Comparison of ENCODE assay signal across 21 cellular contexts in the genomic region with DNA sequence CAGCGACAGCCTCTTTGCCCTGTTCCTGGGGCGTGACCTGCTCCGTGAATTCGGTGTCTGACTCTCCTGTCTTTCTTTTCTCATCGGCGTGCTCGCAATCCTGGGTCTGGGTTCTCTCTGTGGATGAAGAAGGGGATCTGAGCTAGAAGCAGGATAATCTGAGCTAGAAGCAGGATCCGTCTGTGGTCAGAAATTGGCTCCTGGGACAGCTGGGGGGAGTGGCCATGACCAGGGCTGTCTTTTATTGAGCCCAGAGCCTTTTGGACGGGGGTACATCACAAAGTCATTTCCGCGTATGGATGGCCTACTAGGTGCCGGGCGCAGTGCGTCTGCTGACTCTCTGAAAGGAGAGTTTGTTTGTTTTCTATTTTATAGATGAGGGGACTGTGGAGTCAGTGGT.
DNase-seq lines count a peak whose midpoint lies in the region; ATAC-seq and TF ChIP-seq lines count a peak whose summit lies in the region.
"Had no signal": no experiment of that assay in that cellular context is flagged by ENCODE, and none has a peak within 500 bp of the region (broad histone marks: within the 10 kb centered on the region; RNA-seq: fewer than 3 reads in every experiment).

No MANE protein-coding gene starts in this region.

- no peak overlapping the region for H3K56ac ChIP-seq in IMR-90 (ENCODE audit: extremely low read depth, insufficient read depth, low read length)

- no peak overlapping the region for H2AK9ac ChIP-seq in IMR-90 (replicated peaks; ENCODE audit: low read depth, low read length, poor library complexity)

- H3K9me3 ChIP-seq in IMR-90 (ENCODE audit: control insufficient read depth, insufficient read depth, low read length) (no peaks in the 10 kb centered on the region), lower lobe of right lung (no peaks in the 10 kb centered on the region), spleen (no peaks in the 10 kb centered on the region)
- H3K9me3 ChIP-seq: prostate gland, transverse colon had no signal

- H3K9me1 ChIP-seq in IMR-90 (ENCODE audit: insufficient read depth, low read length): 0 out of 2 replicates have a peak, but pooled peaks cover 4% of the 10 kb centered on the region

- no peaks in the 10 kb centered on the region for H4K20me1 ChIP-seq in IMR-90 (ENCODE audit: insufficient read depth, low read length)

- no peak overlapping the region for H2BK20ac ChIP-seq in IMR-90 (ENCODE audit: low read depth, low read length)

- no peaks in the 10 kb centered on the region for H3K36me3 ChIP-seq in IMR-90 (ENCODE audit: control insufficient read depth, insufficient read depth, low read length)
- no peaks in the 10 kb centered on the region for H3K36me3 ChIP-seq in lower lobe of right lung
- no peaks in the 10 kb centered on the region for H3K36me3 ChIP-seq in spleen
- H3K36me3 ChIP-seq: prostate gland, transverse colon had no signal

- peak overlapping the region; percentile 67; the same call in 1 of the 2 replicates for H2BK120ac ChIP-seq in IMR-90 (ENCODE audit: low read depth, low read length)

- dilution Hi-C loops in IMR-90 (cut with HindIII; ENCODE audit: low sequenced_read_pairs, unreplicated experiment): no loop called here

- H4K8ac ChIP-seq in IMR-90 (ENCODE audit: low read depth in 2 of 2, low read length in 2 of 2): no peak overlapping the region; a peak in 1 of 4 replicates

- TF ChIP-seq POLR2A in IMR-90 (IDR thresholded peaks at IDR 0.05; ENCODE audit: low read depth, low read length): no peak
- no peak for TF ChIP-seq POLR2A in spleen (IDR thresholded peaks at IDR 0.05)

- ATAC-seq in IMR-90 (ENCODE audit: low read depth): no peak
- ATAC-seq in lower lobe of right lung: no peak
- ATAC-seq in HG03196 (IDR thresholded peaks at IDR 0.05; ENCODE audit: unreplicated experiment): no peak
- no peak for ATAC-seq in GM18517 (IDR thresholded peaks at IDR 0.05; ENCODE audit: unreplicated experiment)
- ATAC-seq: activated CD8-positive, alpha-beta T cell treated with anti-CD3 and anti-CD28 coated beads, Interleukin-2, amount 10 ng/mL, durations not matched to agents 7 days and 5 days; naive thymus-derived CD8-positive, alpha-beta T cell; stimulated activated naive CD8-positive, alpha-beta T cell treated with anti-CD3 and anti-CD28 coated beads, Interleukin-15, amount 100 ng/mL, for 72 hours had no signal

- H3K23ac ChIP-seq in IMR-90 (ENCODE audit: low read depth, low read length): no peak overlapping the region

- H3K4me3 ChIP-seq in IMR-90 (ENCODE audit: insufficient read depth, low read depth, low read length) (no peak overlapping the region), lower lobe of right lung (no peak overlapping the region), spleen (no peak overlapping the region)
- H3K4me3 ChIP-seq: prostate gland, transverse colon had no signal

- TF ChIP-seq RAD21 in IMR-90 (IDR thresholded peaks at IDR 0.05; ENCODE audit: low read length): no peak

- H3K79me1 ChIP-seq in IMR-90 (ENCODE audit: low read depth in 1 of 2, low read length in 2 of 2): no peaks in the 10 kb centered on the region; a peak in 1 of 4 replicates

- H3K27ac ChIP-seq in IMR-90 (ENCODE audit: insufficient read depth, low read length): peak overlapping the region; percentile 73; the same call in 1 of the 2 replicates
- H3K27ac ChIP-seq in lower lobe of right lung: peak overlapping the region; percentile 41
- H3K27ac ChIP-seq in spleen: no peak overlapping the region
- H3K27ac ChIP-seq: prostate gland had no signal

- peak overlapping the region; percentile 74; the same call in 1 of the 2 replicates for H4K91ac ChIP-seq in IMR-90 (ENCODE audit: insufficient read depth, low read depth, low read length)

- 92% methylated on average over 6 of the region's 14 CpGs; no CpG with 5 or more reads in 1 of the 2 experiments for WGBS in IMR-90 (ENCODE audit: extremely low coverage in 2 of 2, insufficient read length in 1 of 2), 2 experiments
- WGBS in spleen, 5 donors: 57 to 66% (median 62%) methylated on average over 14 of the region's 14 CpGs

- no peak overlapping the region for H2BK5ac ChIP-seq in IMR-90 (ENCODE audit: low read depth, low read length, poor library complexity, severe bottlenecking)

- H3K4me1 ChIP-seq in IMR-90 (ENCODE audit: control insufficient read depth, insufficient read depth, low read length): peaks cover 15% of the 10 kb centered on the region
- peaks cover 6% of the 10 kb centered on the region for H3K4me1 ChIP-seq in lower lobe of right lung
- peaks cover 0 to 19% (median 3%) of the 10 kb centered on the region in 6 donors for H3K4me1 ChIP-seq in spleen
- H3K4me1 ChIP-seq: prostate gland had no signal

- POLR2A ChIA-PET in IMR-90 (lab: Charles Lee; ENCODE audit: unreplicated experiment): no interaction called here

- no peak overlapping the region; the same call in 1 of the 2 replicates for H4K5ac ChIP-seq in IMR-90 (ENCODE audit: low read depth, low read length)

- H3K18ac ChIP-seq in IMR-90 (ENCODE audit: low read depth, low read length): no peak overlapping the region; the same call in 1 of the 2 replicates

- no peak overlapping the region for H3K9ac ChIP-seq in IMR-90 (ENCODE audit: low read depth, low read length)

- in situ Hi-C loops in IMR-90 (cut with MboI; ENCODE audit: low sequenced_read_pairs): no loop called here

- peak overlapping the region; percentile 52; the same call in 1 of the 3 replicates for H2BK15ac ChIP-seq in IMR-90 (ENCODE audit: low read depth, low read length)

- peak overlapping the region; percentile 43; the same call in 1 of the 2 replicates for H2AK5ac ChIP-seq in IMR-90 (ENCODE audit: low read depth, low read length)

- H3K14ac ChIP-seq in IMR-90 (replicated peaks; ENCODE audit: low read depth, low read length): no peak overlapping the region

- intact Hi-C loops in IMR-90 (cut with micrococcal nuclease): no loop called here
- intact Hi-C loops in lower lobe of right lung (cut with DNase I): no loop called here
- intact Hi-C loops in spleen (cut with DNase I; ENCODE audit: low total_unique reads): no loop called here

- no peak overlapping the region for H3K4me2 ChIP-seq in IMR-90 (ENCODE audit: low read depth, low read length)

- BruUV-seq in IMR-90 (replicated peaks; lab: Mats Ljungman, UMichigan): no TSS peak

- H3K27me3 ChIP-seq in IMR-90 (ENCODE audit: control insufficient read depth, insufficient read depth, low read length): peaks cover 5% of the 10 kb centered on the region
- H3K27me3 ChIP-seq in lower lobe of right lung (ENCODE audit: low read depth): peaks cover 10% of the 10 kb centered on the region
- H3K27me3 ChIP-seq in spleen (replicated peaks in 1 of 7): peaks cover 0 to 14% (median 0%) of the 10 kb centered on the region in 7 donors
- H3K27me3 ChIP-seq: transverse colon had no signal

- DNase-seq in IMR-90 (no peak), amniotic epithelial cell (ENCODE audit: low read depth) (peak; percentile 49), lower lobe of right lung (no peak), spleen (peak; percentile 36), cerebellar nuclear complex (lab: John Stamatoyannopoulos, UW) (no peak)
- DNase-seq in activated CD8-positive, alpha-beta memory T cell treated with anti-CD3 and anti-CD28 coated beads, Interleukin-2, amount 50 U/mL, for 48 hours: no peak
- DNase-seq: activated CD8-positive, alpha-beta T cell treated with anti-CD3 and anti-CD28 coated beads, Interleukin-2, amount 10 ng/mL, durations not matched to agents 7 days and 5 days; activated naive CD8-positive, alpha-beta T cell treated with anti-CD3 and anti-CD28 coated beads for 36 hours; cortex of kidney; DMS79 treated with DMSO at 0.1 percent for 48 hours; mammary epithelial cell; NCI-H2107; NCI-H510A; stimulated activated CD4-positive, alpha-beta T cell treated with anti-CD3 and anti-CD28 coated beads, Interleukin-4, amount 100 ng/mL, for 4 hours; stimulated activated naive CD8-positive, alpha-beta T cell treated with anti-CD3 and anti-CD28 coated beads, Interleukin-15, amount 100 ng/mL, for 72 hours; T-helper 9 cell; transverse colon had no signal

- peak overlapping the region; percentile 42 for H3K4ac ChIP-seq in IMR-90 (ENCODE audit: low read depth, low read length)

- CTCF ChIA-PET in IMR-90 (lab: Yijun Ruan, JAX): interaction anchor here (1.2 kb wide), 1 partner anchor 11 kb away, joined by 3 read pairs; no protein-coding TSS in a partner anchor

- no peak overlapping the region for H2AFZ ChIP-seq in IMR-90 (replicated peaks; ENCODE audit: low read length, poor library complexity)

- TF ChIP-seq CTCF in IMR-90 (conservative IDR thresholded peaks at IDR 0.05; ENCODE audit: low read depth, low read length): no peak
- no peak for TF ChIP-seq CTCF in lower lobe of right lung (IDR thresholded peaks at IDR 0.05)
- no peak for TF ChIP-seq CTCF in spleen (IDR thresholded peaks at IDR 0.05 in 8 of 11, conservative IDR thresholded peaks at IDR 0.05 in 3 of 11)

TF ChIP-seq in IMR-90, 13 proteins besides CTCF, POLR2A, EP300 and RAD21:
- TF ChIP-seq RFX5 (IDR thresholded peaks at IDR 0.05; ENCODE audit: low read depth, low read length) (no peak), MAFK (IDR thresholded peaks at IDR 0.05; ENCODE audit: low read depth, low read length) (no peak), CEBPB (IDR thresholded peaks at IDR 0.05; ENCODE audit: low read depth, low read length) (no peak), MAZ (IDR thresholded peaks at IDR 0.05; ENCODE audit: borderline replicate concordance, low read depth, low read length) (no peak), SMC3 (IDR thresholded peaks at IDR 0.05; ENCODE audit: low read depth, low read length) (no peak), RCOR1 (IDR thresholded peaks at IDR 0.05; ENCODE audit: insufficient replicate concordance, low read length) (no peak)
- TF ChIP-seq, protein P1, sequence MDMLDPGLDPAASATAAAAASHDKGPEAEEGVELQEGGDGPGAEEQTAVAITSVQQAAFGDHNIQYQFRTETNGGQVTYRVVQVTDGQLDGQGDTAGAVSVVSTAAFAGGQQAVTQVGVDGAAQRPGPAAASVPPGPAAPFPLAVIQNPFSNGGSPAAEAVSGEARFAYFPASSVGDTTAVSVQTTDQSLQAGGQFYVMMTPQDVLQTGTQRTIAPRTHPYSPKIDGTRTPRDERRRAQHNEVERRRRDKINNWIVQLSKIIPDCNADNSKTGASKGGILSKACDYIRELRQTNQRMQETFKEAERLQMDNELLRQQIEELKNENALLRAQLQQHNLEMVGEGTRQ (IDR thresholded peaks at IDR 0.05; ENCODE audit: low read depth, low read length): no peak
- TF ChIP-seq, protein P2, sequence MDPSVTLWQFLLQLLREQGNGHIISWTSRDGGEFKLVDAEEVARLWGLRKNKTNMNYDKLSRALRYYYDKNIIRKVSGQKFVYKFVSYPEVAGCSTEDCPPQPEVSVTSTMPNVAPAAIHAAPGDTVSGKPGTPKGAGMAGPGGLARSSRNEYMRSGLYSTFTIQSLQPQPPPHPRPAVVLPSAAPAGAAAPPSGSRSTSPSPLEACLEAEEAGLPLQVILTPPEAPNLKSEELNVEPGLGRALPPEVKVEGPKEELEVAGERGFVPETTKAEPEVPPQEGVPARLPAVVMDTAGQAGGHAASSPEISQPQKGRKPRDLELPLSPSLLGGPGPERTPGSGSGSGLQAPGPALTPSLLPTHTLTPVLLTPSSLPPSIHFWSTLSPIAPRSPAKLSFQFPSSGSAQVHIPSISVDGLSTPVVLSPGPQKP (IDR thresholded peaks at IDR 0.05; ENCODE audit: borderline replicate concordance, low read depth, low read length): no peak
TF ChIP-seq in IMR-90: peak in this region for 0.

Comparison
In these comparisons a context has a peak if more than half of its experiments do, and no peak if none do; other contexts are left out.
1. DNase-seq: peak in amniotic epithelial cell (single experiment) and spleen (single experiment); none in IMR-90 (single experiment), lower lobe of right lung (single experiment), cerebellar nuclear complex (0 of 2) and activated CD8-positive, alpha-beta memory T cell treated with anti-CD3 and anti-CD28 coated beads, Interleukin-2, amount 50 U/mL, for 48 hours (single experiment).
2. H3K27ac ChIP-seq: peak in IMR-90 (single experiment) and lower lobe of right lung (single experiment); none in spleen (0 of 8).